In genomic region chr22:42830161-42830560, GRCh38 we compare ENCODE assay signal across 17 cellular contexts.
"Had no signal": no experiment of that assay in that cellular context is flagged by ENCODE, and none has a peak within 500 bp of the region (broad histone marks: within the 10 kb centered on the region; RNA-seq: fewer than 3 reads in every experiment).

No MANE protein-coding gene starts in this region.

- H3K4me1 Mint-ChIP-seq: neural crest cell had no signal

- H3K27me3 Mint-ChIP-seq: type B pancreatic cell had no signal

- H3K4me3 Mint-ChIP-seq: natural killer cell, neural crest cell, type B pancreatic cell had no signal

- H3K27ac Mint-ChIP-seq: type B pancreatic cell had no signal

- H3K9me3 Mint-ChIP-seq: natural killer cell, neural crest cell, type B pancreatic cell had no signal

- DNase-seq: effector memory CD4-positive, alpha-beta T cell; glutamatergic neuron; islet precursor cell; left ventricle myocardium superior; mesendoderm; mucosa of descending colon; natural killer cell; ovary; right cardiac atrium; small intestine; stimulated activated CD4-positive, alpha-beta T cell treated with anti-CD3 and anti-CD28 coated beads, Interleukin-12 subunit alpha, Interleukin-12 subunit beta, amount 100 ng/mL, for 4 hours; stimulated activated naive CD4-positive, alpha-beta T cell; stomach; substantia nigra had no signal

- ATAC-seq: gastroesophageal sphincter, left ventricle myocardium superior, mucosa of descending colon, natural killer cell, right cardiac atrium had no signal
